In genomic region chr6:119533603-119534279, GRCh38 we compare ENCODE assay signal across 8 cellular contexts.
DNase-seq lines count a peak whose midpoint lies in the region; ATAC-seq and TF ChIP-seq lines count a peak whose summit lies in the region.

No MANE protein-coding gene starts in this region.

- H3K36me3 Mint-ChIP-seq in activated naive CD4-positive, alpha-beta T cell treated with anti-CD3 and anti-CD28 coated beads, Interleukin-2, amount 50 U/mL, for 72 hours: no peaks in the 10 kb centered on the region
- H3K36me3 Mint-ChIP-seq in activated naive CD4-positive, alpha-beta T cell treated with anti-CD3 and anti-CD28 coated beads, Interleukin-2, amount 10 ng/mL, durations not matched to agents 7 days and 5 days: no peaks in the 10 kb centered on the region

- H3K4me3 ChIP-seq in astrocyte of the cerebellum (ENCODE audit: low read depth, low read length) (no peak overlapping the region), HAP-1 (no peak overlapping the region)

- peak in 1 of 2 donors; percentile 4 for DNase-seq in activated naive CD4-positive, alpha-beta T cell treated with anti-CD3 and anti-CD28 coated beads, Interleukin-2, amount 50 U/mL, for 72 hours (ENCODE audit: low spot score in 2 of 2)
- DNase-seq in activated naive CD4-positive, alpha-beta T cell treated with anti-CD3 and anti-CD28 coated beads, Interleukin-2, amount 10 ng/mL, durations not matched to agents 7 days and 5 days: no peak
- DNase-seq in astrocyte of the cerebellum (ENCODE audit: low read depth) (peak; percentile 20), NCI-H1092 (lab: John Stamatoyannopoulos, UW) (no peak), HAP-1 (ENCODE audit: low spot score in 2 of 2) (no peak), globus pallidus (ENCODE audit: low spot score) (no peak)
- DNase-seq in stimulated activated naive CD8-positive, alpha-beta T cell treated with anti-CD3 and anti-CD28 coated beads, Interleukin-15, amount 100 ng/mL, for 72 hours: no peak

- no peaks in the 10 kb centered on the region for H3K4me1 ChIP-seq in HAP-1

- H3K27me3 Mint-ChIP-seq in activated naive CD4-positive, alpha-beta T cell treated with anti-CD3 and anti-CD28 coated beads, Interleukin-2, amount 10 ng/mL, durations not matched to agents 7 days and 5 days: peaks cover 9% of the 10 kb centered on the region
- H3K27me3 Mint-ChIP-seq in stimulated activated naive CD8-positive, alpha-beta T cell treated with anti-CD3 and anti-CD28 coated beads, Interleukin-15, amount 100 ng/mL, for 72 hours: peaks cover 10% of the 10 kb centered on the region

- in situ Hi-C loops in astrocyte of the cerebellum (cut with HindIII; ENCODE audit: low sequenced_read_pairs) (no loop called here), HAP-1 (cut with MboI; ENCODE audit: low sequenced_read_pairs) (no loop called here)

- no peak overlapping the region for H3K4me3 Mint-ChIP-seq in activated naive CD4-positive, alpha-beta T cell treated with anti-CD3 and anti-CD28 coated beads, Interleukin-2, amount 10 ng/mL, durations not matched to agents 7 days and 5 days
- no peak overlapping the region for H3K4me3 Mint-ChIP-seq in stimulated activated naive CD8-positive, alpha-beta T cell treated with anti-CD3 and anti-CD28 coated beads, Interleukin-15, amount 100 ng/mL, for 72 hours

- peaks cover 6% of the 10 kb centered on the region for H3K4me1 Mint-ChIP-seq in activated naive CD4-positive, alpha-beta T cell treated with anti-CD3 and anti-CD28 coated beads, Interleukin-2, amount 10 ng/mL, durations not matched to agents 7 days and 5 days
- peaks cover 14% of the 10 kb centered on the region for H3K4me1 Mint-ChIP-seq in stimulated activated naive CD8-positive, alpha-beta T cell treated with anti-CD3 and anti-CD28 coated beads, Interleukin-15, amount 100 ng/mL, for 72 hours

- H3K27me3 ChIP-seq in HAP-1 (ENCODE audit: low read depth): peaks cover 2% of the 10 kb centered on the region; the same call in 1 of the 2 replicates

- CTCF ChIA-PET in activated naive CD4-positive, alpha-beta T cell treated with anti-CD3 and anti-CD28 coated beads, Interleukin-2, amount 10 ng/mL, durations not matched to agents 7 days and 5 days (lab: Charles Lee): no interaction called here

- H3K9me3 ChIP-seq in HAP-1: no peaks in the 10 kb centered on the region

- H3K27ac Mint-ChIP-seq in activated naive CD4-positive, alpha-beta T cell treated with anti-CD3 and anti-CD28 coated beads, Interleukin-2, amount 50 U/mL, for 72 hours: peak overlapping the region in 1 of 2 donors; percentile 47
- no peak overlapping the region for H3K27ac Mint-ChIP-seq in activated naive CD4-positive, alpha-beta T cell treated with anti-CD3 and anti-CD28 coated beads, Interleukin-2, amount 10 ng/mL, durations not matched to agents 7 days and 5 days
- H3K27ac Mint-ChIP-seq in stimulated activated naive CD8-positive, alpha-beta T cell treated with anti-CD3 and anti-CD28 coated beads, Interleukin-15, amount 100 ng/mL, for 72 hours: no peak overlapping the region

- H3K36me3 ChIP-seq in HAP-1 (replicated peaks): no peaks in the 10 kb centered on the region

- no peaks in the 10 kb centered on the region for H3K9me3 Mint-ChIP-seq in activated naive CD4-positive, alpha-beta T cell treated with anti-CD3 and anti-CD28 coated beads, Interleukin-2, amount 50 U/mL, for 72 hours
- H3K9me3 Mint-ChIP-seq in activated naive CD4-positive, alpha-beta T cell treated with anti-CD3 and anti-CD28 coated beads, Interleukin-2, amount 10 ng/mL, durations not matched to agents 7 days and 5 days: no peaks in the 10 kb centered on the region
- no peaks in the 10 kb centered on the region for H3K9me3 Mint-ChIP-seq in stimulated activated naive CD8-positive, alpha-beta T cell treated with anti-CD3 and anti-CD28 coated beads, Interleukin-15, amount 100 ng/mL, for 72 hours

- ATAC-seq in activated naive CD4-positive, alpha-beta T cell treated with anti-CD3 and anti-CD28 coated beads, Interleukin-2, amount 50 U/mL, for 72 hours: peak; percentile 89 to 95
- peak; percentile 63 for ATAC-seq in HG02981 (IDR thresholded peaks at IDR 0.05; ENCODE audit: unreplicated experiment)
- ATAC-seq in stimulated activated naive CD8-positive, alpha-beta T cell treated with anti-CD3 and anti-CD28 coated beads, Interleukin-15, amount 100 ng/mL, for 72 hours: peak; percentile 92

- no peak for TF ChIP-seq CTCF in astrocyte of the cerebellum (IDR thresholded peaks at IDR 0.05; ENCODE audit: low read depth, low read length, missing control alignments)
